In the genomic region with DNA sequence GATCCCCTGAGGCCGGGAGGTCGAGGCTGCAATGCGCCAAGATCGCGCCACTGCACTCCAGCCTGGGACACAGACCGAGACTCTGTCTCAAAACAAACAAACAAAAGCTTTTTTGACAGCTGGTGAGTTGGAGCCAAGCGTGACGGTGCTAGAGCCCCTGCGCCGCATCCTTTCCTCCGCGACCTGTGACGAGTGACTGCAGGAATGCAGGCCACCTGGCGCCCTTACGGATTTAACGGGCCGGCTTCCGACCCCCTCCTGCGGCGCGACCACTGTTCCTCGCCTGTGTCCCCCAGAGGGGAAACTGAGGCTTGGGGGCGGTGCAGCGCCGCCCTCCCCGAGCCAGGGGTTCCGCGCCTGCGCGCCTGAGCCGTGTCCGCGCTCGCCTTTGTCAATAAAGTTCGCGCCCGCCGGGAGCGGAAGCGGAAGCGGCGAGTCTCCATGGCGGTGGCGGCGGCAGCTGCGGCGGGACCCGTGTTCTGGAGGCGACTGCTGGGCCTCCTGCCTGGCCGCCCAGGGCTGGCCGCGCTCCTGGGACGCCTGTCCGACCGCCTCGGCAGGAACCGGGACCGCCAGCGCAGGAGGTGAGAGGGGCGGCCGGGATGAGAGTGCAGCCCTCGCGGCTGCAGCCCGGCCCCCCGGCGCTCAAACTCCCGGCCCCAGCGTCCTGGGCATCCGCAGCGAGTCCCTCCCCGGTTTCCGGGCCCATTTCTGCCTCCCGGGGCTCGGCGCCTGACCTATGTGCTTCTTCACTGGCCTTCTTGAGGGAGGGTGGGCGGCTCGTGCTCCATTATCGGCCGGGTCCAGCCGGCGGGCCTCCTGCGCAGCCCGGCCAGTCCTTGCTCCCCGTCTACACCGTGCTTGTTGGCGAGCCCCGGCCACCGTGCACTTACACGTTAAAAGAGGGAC, we compare ENCODE assay signal across 8 cellular contexts. TPM values are rescaled to one million over a fixed set of nuclear protein-coding genes. Genes with fewer than 3 reads are reported as not detected.
A peak's percentile ranks its signal among the peaks of the same experiment; 100 is the strongest.
DNase-seq lines count a peak whose midpoint lies in the region; ATAC-seq, FAIRE-seq and TF ChIP-seq lines count a peak whose summit lies in the region.

A gene with protein sequence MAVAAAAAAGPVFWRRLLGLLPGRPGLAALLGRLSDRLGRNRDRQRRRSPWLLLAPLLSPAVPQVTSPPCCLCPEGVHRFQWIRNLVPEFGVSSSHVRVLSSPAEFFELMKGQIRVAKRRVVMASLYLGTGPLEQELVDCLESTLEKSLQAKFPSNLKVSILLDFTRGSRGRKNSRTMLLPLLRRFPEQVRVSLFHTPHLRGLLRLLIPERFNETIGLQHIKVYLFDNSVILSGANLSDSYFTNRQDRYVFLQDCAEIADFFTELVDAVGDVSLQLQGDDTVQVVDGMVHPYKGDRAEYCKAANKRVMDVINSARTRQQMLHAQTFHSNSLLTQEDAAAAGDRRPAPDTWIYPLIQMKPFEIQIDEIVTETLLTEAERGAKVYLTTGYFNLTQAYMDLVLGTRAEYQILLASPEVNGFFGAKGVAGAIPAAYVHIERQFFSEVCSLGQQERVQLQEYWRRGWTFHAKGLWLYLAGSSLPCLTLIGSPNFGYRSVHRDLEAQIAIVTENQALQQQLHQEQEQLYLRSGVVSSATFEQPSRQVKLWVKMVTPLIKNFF (plus strand): TSS at position 425 of the 909 bp plus-strand sequence. CDS start 17 bp downstream, at position 442.

- peaks cover 30% of the 10 kb centered on the region for H3K4me1 ChIP-seq in endodermal cell (ENCODE audit: control insufficient read depth, insufficient read depth, low read length)
- H3K4me1 ChIP-seq in mesodermal cell (ENCODE audit: control insufficient read depth, insufficient read depth, low read length, poor library complexity, severe bottlenecking), result peaks cover 58% of the 10 kb centered on the region

- H3K9me3 ChIP-seq in endodermal cell (ENCODE audit: control insufficient read depth, low read length), result no peaks in the 10 kb centered on the region
- H3K9me3 ChIP-seq in mesodermal cell (ENCODE audit: control insufficient read depth, low read length), result no peaks in the 10 kb centered on the region

- peak; percentile 61 for ATAC-seq in HG03135 (IDR thresholded peaks at IDR 0.05; ENCODE audit: unreplicated experiment)
- no peak for ATAC-seq in GM21786 (IDR thresholded peaks at IDR 0.05; ENCODE audit: unreplicated experiment)

- WGBS in endodermal cell (ENCODE audit: insufficient coverage in 1 of 2, insufficient read length in 1 of 2), 2 experiments, result 11 to 17% methylated on average over 54 to 89 of the region's 89 CpGs
- 12 to 13% methylated on average over 83 to 86 of the region's 89 CpGs for WGBS in mesodermal cell (ENCODE audit: insufficient coverage in 2 of 2), 2 experiments

- no peak for TF ChIP-seq CTCF in endodermal cell (conservative IDR thresholded peaks at IDR 0.05)

- H3K27ac Mint-ChIP-seq in endodermal cell, result peak within 1 kb of the TSS; percentile 97

- no peaks in the 10 kb centered on the region for H3K9me3 Mint-ChIP-seq in endodermal cell

- TF ChIP-seq POLR2A in GM12892 (IDR thresholded peaks at IDR 0.05; ENCODE audit: low read depth, low read length), result peak; percentile 59; the same call in 1 of the 2 replicates

- peak within 1 kb of the TSS; percentile 88 for H3K9ac ChIP-seq in endodermal cell (ENCODE audit: extremely low read depth, low read length, poor library complexity, severe bottlenecking)

- peak within 1 kb of the TSS; percentile 91 for H3K4me3 Mint-ChIP-seq in endodermal cell

- peak; percentile 79 for DNase-seq in GM12892 (ENCODE audit: insufficient read length)
- peak; percentile 57 for DNase-seq in NOMO-1 treated with DMSO at 0.1 percent for 48 hours (lab: John Stamatoyannopoulos, UW; ENCODE audit: unreplicated experiment)
- peak; percentile 57 for DNase-seq in activated CD8-positive, alpha-beta memory T cell treated with anti-CD3 and anti-CD28 coated beads, Interleukin-2, amount 50 U/mL, for 24 hours (ENCODE audit: extremely low read depth)
- DNase-seq in endodermal cell, result peak; percentile 94
- DNase-seq in stimulated activated CD8-positive, alpha-beta memory T cell treated with anti-CD3 and anti-CD28 coated beads, Interleukin-15, amount 100 ng/mL, for 48 hours (ENCODE audit: low read depth in 2 of 2), result peak; percentile 73 to 75

- H3K27me3 Mint-ChIP-seq in endodermal cell (ENCODE audit: insufficient read depth), result no peaks in the 10 kb centered on the region

- H3K36me3 ChIP-seq in endodermal cell (ENCODE audit: control insufficient read depth, insufficient read depth, low read length), result peaks cover 7% of the 10 kb centered on the region
- H3K36me3 ChIP-seq in mesodermal cell (ENCODE audit: control insufficient read depth, insufficient read depth, low read length), result peaks cover 15% of the 10 kb centered on the region

- peak within 1 kb of the TSS; percentile 38 for H3K27ac ChIP-seq in endodermal cell (ENCODE audit: low read depth, low read length)
- peak within 1 kb of the TSS; percentile 88 for H3K27ac ChIP-seq in mesodermal cell (ENCODE audit: low read depth, low read length, severe bottlenecking)

- H3K4me1 Mint-ChIP-seq in endodermal cell, result peaks cover 63% of the 10 kb centered on the region

- H3K27me3 ChIP-seq in endodermal cell (ENCODE audit: control insufficient read depth, insufficient read depth, low read length, poor library complexity, severe bottlenecking), result no peaks in the 10 kb centered on the region

- peak within 1 kb of the TSS; percentile 94 for H3K4me3 ChIP-seq in endodermal cell (ENCODE audit: low read length)
- peak within 1 kb of the TSS; percentile 92 for H3K4me3 ChIP-seq in mesodermal cell (ENCODE audit: extremely low read depth, insufficient read depth, low read length, poor library complexity, severe bottlenecking)

- peaks cover 9% of the 10 kb centered on the region for H3K36me3 Mint-ChIP-seq in endodermal cell (ENCODE audit: low read depth)

- FAIRE-seq in GM12892 (lab: Jason Lieb, UNC), result peak; percentile 67

RNA-seq across cellular contexts. Expression of the gene that starts here (rescaled TPM):
- polyA plus RNA-seq in GM12892 (2012; ENCODE audit: missing spikeins), result 16.9 TPM
- total RNA-seq in endodermal cell, result 10 to 100 TPM; 57.1 to 58.2 TPM
- polyA plus RNA-seq in endodermal cell (2013, experiment 1 of 2), result 33.1 TPM
- 32.3 TPM for polyA plus RNA-seq in endodermal cell (2013, experiment 2 of 2)
- polyA plus RNA-seq in mesodermal cell (2013, experiment 1 of 2), result 36.8 TPM
- 28.0 TPM for polyA plus RNA-seq in mesodermal cell (2013, experiment 2 of 2)
